8 cellular contexts compared by ENCODE assay signal in the genomic region with DNA sequence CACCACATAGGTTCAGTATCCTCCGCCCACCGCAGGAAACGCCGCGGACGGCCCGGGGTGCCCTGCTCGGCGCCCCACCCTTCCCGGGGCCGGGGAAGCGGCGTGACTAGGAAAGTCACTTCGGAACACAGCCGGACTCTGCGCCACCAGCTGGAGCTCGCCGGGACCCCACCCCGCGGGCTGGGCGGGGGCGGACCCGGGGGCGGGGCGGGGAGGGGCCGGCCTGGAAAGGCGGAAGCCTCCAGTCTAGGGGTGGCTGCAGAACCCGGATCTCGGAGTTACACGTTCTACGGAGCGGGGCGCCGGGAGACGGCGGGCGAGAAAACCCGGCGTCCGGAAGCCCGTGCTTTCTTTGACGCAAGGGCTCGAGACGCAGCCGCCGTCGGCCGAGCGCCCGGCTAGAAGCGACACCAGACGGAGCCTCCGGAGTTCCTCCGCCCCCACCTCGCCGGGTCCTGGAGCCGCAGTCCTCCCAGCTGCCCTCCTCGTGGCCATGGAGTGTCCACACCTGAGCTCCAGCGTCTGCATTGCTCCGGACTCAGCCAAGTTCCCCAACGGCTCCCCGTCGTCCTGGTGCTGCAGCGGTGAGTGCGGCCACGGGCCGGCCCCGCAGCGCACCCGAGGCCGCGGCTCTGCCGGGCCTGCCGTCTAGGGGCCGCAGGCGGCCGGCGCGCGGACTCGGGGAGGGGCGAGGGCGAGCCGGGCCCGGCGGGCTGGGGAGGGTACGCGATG. TPM values are rescaled to one million over a fixed set of nuclear protein-coding genes. Genes with fewer than 3 reads are reported as not detected.
DNase-seq lines count a peak whose midpoint lies in the region; ATAC-seq and TF ChIP-seq lines count a peak whose summit lies in the region.

A gene with protein sequence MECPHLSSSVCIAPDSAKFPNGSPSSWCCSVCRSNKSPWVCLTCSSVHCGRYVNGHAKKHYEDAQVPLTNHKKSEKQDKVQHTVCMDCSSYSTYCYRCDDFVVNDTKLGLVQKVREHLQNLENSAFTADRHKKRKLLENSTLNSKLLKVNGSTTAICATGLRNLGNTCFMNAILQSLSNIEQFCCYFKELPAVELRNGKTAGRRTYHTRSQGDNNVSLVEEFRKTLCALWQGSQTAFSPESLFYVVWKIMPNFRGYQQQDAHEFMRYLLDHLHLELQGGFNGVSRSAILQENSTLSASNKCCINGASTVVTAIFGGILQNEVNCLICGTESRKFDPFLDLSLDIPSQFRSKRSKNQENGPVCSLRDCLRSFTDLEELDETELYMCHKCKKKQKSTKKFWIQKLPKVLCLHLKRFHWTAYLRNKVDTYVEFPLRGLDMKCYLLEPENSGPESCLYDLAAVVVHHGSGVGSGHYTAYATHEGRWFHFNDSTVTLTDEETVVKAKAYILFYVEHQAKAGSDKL (plus strand): TSS at position 347 of the 732 bp plus-strand sequence. CDS start 147 bp downstream, at position 494.

- peak within 1 kb of the TSS; percentile 99 for H3K27ac ChIP-seq in left ventricle myocardium inferior (replicated peaks)
- H3K27ac ChIP-seq in prostate gland, result peak within 1 kb of the TSS; percentile 91 to 99

- intact Hi-C loops in left ventricle myocardium inferior (cut with micrococcal nuclease), result loop anchor here (10.0 kb wide), 1 partner anchor 50 kb away; no protein-coding TSS in a partner anchor
- intact Hi-C loops in prostate gland (cut with DNase I), result loop anchor here (1.0 to 5.0 kb wide), 2 partner anchors 37 to 92 kb away; no protein-coding TSS in a partner anchor

- H3K4me3 ChIP-seq in left ventricle myocardium inferior (peak within 1 kb of the TSS; percentile 83), prostate gland (peak within 1 kb of the TSS; percentile 79 to 91)

- TF ChIP-seq POLR2A in prostate gland (IDR thresholded peaks at IDR 0.05), result peak; percentile 75

- H3K36me3 ChIP-seq in left ventricle myocardium inferior, result no peaks in the 10 kb centered on the region
- H3K36me3 ChIP-seq in prostate gland, result no peaks in the 10 kb centered on the region

- H3K9me3 Mint-ChIP-seq in T-helper 1 cell treated with Interleukin-12 subunit alpha and Interleukin-12 subunit beta and Interleukin-4 antibody, amounts not matched to agents 30 μg/mL and 1 μg/mL, for 36 hours, result peaks cover 3% of the 10 kb centered on the region

- ATAC-seq in HG02870 (IDR thresholded peaks at IDR 0.05; ENCODE audit: unreplicated experiment), result peak; percentile 41

- peak; percentile 29 for TF ChIP-seq CTCF in GM13976 (IDR thresholded peaks at IDR 0.05; ENCODE audit: borderline replicate concordance, control extremely low read depth, extremely low read depth, insufficient read depth, missing control alignments)
- peak; percentile 63 for TF ChIP-seq CTCF in left ventricle myocardium inferior (IDR thresholded peaks at IDR 0.05; ENCODE audit: borderline replicate concordance)
- peak; percentile 38 to 74 (median 44) for TF ChIP-seq CTCF in prostate gland (IDR thresholded peaks at IDR 0.05)

- in situ Hi-C loops in GM13976 (cut with MboI; ENCODE audit: low sequenced_read_pairs, unreplicated experiment), result no loop called here

- H3K4me1 ChIP-seq in left ventricle myocardium inferior (peaks cover 82% of the 10 kb centered on the region), prostate gland (replicated peaks) (peaks cover 22% of the 10 kb centered on the region)

- H3K4me1 Mint-ChIP-seq in T-helper 1 cell treated with Interleukin-12 subunit alpha and Interleukin-12 subunit beta and Interleukin-4 antibody, amounts not matched to agents 30 μg/mL and 1 μg/mL, for 36 hours (ENCODE audit: low read depth), result peaks cover 73% of the 10 kb centered on the region

- no peaks in the 10 kb centered on the region for H3K9me3 ChIP-seq in left ventricle myocardium inferior (replicated peaks)
- no peaks in the 10 kb centered on the region for H3K9me3 ChIP-seq in prostate gland

- H3K4me3 Mint-ChIP-seq in T-helper 1 cell treated with Interleukin-12 subunit alpha and Interleukin-12 subunit beta and Interleukin-4 antibody, amounts not matched to agents 30 μg/mL and 1 μg/mL, for 36 hours, result peak within 1 kb of the TSS; percentile 96

- DNase-seq in GM13976 (ENCODE audit: low spot score) (peak; percentile 91), NCI-H146 treated with DMSO at 0.1 percent for 48 hours (lab: John Stamatoyannopoulos, UW; ENCODE audit: unreplicated experiment) (peak; percentile 66), amniotic stem cell (lab: John Stamatoyannopoulos, UW) (peak; percentile 92), left ventricle myocardium inferior (peak; percentile 95), prostate gland (ENCODE audit: low spot score) (peak; percentile 93), ureter (ENCODE audit: low spot score) (peak; percentile 95)

- H3K27me3 ChIP-seq in left ventricle myocardium inferior (ENCODE audit: low read depth) (no peaks in the 10 kb centered on the region), prostate gland (replicated peaks; ENCODE audit: insufficient read depth) (no peaks in the 10 kb centered on the region)

- H3K27ac Mint-ChIP-seq in T-helper 1 cell treated with Interleukin-12 subunit alpha and Interleukin-12 subunit beta and Interleukin-4 antibody, amounts not matched to agents 30 μg/mL and 1 μg/mL, for 36 hours, result peak within 1 kb of the TSS; percentile 96

- no peaks in the 10 kb centered on the region for H3K27me3 Mint-ChIP-seq in T-helper 1 cell treated with Interleukin-12 subunit alpha and Interleukin-12 subunit beta and Interleukin-4 antibody, amounts not matched to agents 30 μg/mL and 1 μg/mL, for 36 hours (ENCODE audit: low read depth)

- H3K36me3 Mint-ChIP-seq in T-helper 1 cell treated with Interleukin-12 subunit alpha and Interleukin-12 subunit beta and Interleukin-4 antibody, amounts not matched to agents 30 μg/mL and 1 μg/mL, for 36 hours (ENCODE audit: low read depth), result peaks cover 8% of the 10 kb centered on the region

- 0% methylated on average over 53 of the region's 88 CpGs for WGBS in prostate gland

RNA-seq across cellular contexts. Expression of the gene that starts here (rescaled TPM):
- total RNA-seq in left ventricle myocardium inferior (17.2 TPM), prostate gland (10 to 100 TPM; 44.2 to 45.8 TPM), ureter (107 TPM)

Comparison
In these comparisons a context has a peak if more than half of its experiments do, and no peak if none do; other contexts are left out.
1. Peak in every context shown above with its lines: DNase-seq, ATAC-seq, H3K4me3 ChIP-seq and H3K27ac ChIP-seq.